In the genomic region with DNA sequence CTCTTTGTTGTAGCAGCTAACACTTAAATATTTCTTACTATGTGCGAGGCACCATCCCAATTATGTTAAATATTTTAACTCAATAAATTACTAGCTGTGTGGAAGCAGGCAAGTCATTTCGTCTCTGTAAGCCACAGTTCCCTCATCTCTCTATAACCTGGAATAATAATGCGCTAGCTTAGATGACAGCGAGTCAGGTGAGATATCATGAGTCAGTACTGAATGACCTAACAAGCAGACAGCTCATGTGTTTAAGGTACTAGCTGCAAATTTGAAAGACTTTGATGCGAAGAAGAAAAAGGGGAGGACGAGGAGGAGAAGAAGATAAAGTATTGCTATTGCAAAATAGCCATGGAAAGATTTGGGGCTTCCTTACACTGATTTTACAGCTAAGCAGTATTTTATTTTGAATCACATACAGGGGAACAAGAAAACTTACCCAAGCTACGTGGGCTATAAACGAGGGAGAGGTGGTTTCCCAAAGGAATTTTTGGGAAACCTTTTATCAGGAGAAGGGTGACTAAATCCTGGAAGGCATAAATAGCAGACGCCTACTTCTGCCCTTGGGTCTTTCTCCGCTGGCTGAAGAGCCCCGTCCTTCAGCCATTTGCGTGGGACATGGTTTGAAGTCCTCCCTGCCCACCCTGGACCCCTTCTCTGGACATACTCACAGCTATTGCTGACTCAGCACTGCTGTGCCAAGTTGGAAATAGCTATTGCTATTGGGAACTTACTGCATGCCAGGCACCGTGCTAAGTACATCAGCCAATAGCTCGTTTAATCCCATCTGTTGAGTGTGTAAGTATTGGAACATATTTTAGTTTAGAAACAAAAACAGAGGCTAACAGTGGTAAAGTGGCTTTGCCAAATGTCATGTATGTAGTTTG, we compare ENCODE assay signal across 31 cellular contexts. TPM values are rescaled to one million over a fixed set of nuclear protein-coding genes. Genes with fewer than 3 reads are reported as not detected.
A peak's percentile ranks its signal among the peaks of the same experiment; 100 is the strongest.
DNase-seq lines count a peak whose midpoint lies in the region; ATAC-seq, FAIRE-seq and TF ChIP-seq lines count a peak whose summit lies in the region.
"Had no signal": no experiment of that assay in that cellular context is flagged by ENCODE, and none has a peak within 500 bp of the region (broad histone marks: within the 10 kb centered on the region; RNA-seq: fewer than 3 reads in every experiment).

No MANE protein-coding gene starts in this region.

- no TSS peak for BruUV-seq in MCF 10A (replicated peaks; lab: Mats Ljungman, UMichigan)

- DNase-seq in MCF 10A (ENCODE audit: unreplicated experiment) (no peak), breast epithelium (ENCODE audit: low spot score in 2 of 2) (no peak), ascending aorta (ENCODE audit: low spot score in 2 of 2) (no peak), kidney tubule cell (ENCODE audit: low spot score) (peak; percentile 71), foreskin melanocyte (no peak), pancreas (no peak), medulla oblongata (ENCODE audit: extremely low spot score) (no peak), SW 1271 (lab: John Stamatoyannopoulos, UW) (no peak)
- DNase-seq: activated gamma-delta T cell; activated naive CD8-positive, alpha-beta T cell treated with anti-CD3 and anti-CD28 coated beads, Interleukin-2, amount 10 ng/mL, durations not matched to agents 7 days and 5 days; activated T-cell treated with anti-CD3 and anti-CD28 coated beads, Interleukin-2, amount 50 U/mL, for 4 hours; Calu3; CD4-positive, CD25-positive, alpha-beta regulatory T cell; cortex of kidney; DND-41; effector memory CD8-positive, alpha-beta T cell; H7; Karpas-422; lower lobe of right lung; NCI-H1417; NCI-H2081 treated with DMSO at 0.1 percent for 48 hours; RPMI8226; stimulated activated naive B cell treated with anti-CD40 and anti-IgM and Interleukin-4, amounts not matched to agents 10 μg/mL and 1 μg/mL and 100 μg/mL, for 72 hours; T-helper 17 cell; upper lobe of left lung had no signal

- no peaks in the 10 kb centered on the region for H3K4me1 ChIP-seq in breast epithelium
- peaks cover 0 to 12% of the 10 kb centered on the region in 2 donors for H3K4me1 ChIP-seq in ascending aorta
- H3K4me1 ChIP-seq in pancreas = peaks cover 9 to 24% (median 14%) of the 10 kb centered on the region in 3 donors

- TF ChIP-seq CTCF in MCF 10A (IDR thresholded peaks at IDR 0.05; ENCODE audit: unreplicated experiment) (no peak), breast epithelium (IDR thresholded peaks at IDR 0.05) (no peak), ascending aorta (IDR thresholded peaks at IDR 0.05) (no peak), pancreas (IDR thresholded peaks at IDR 0.05) (no peak)

- WGBS in pancreas, 2 donors = 84 to 87% methylated on average over 14 of the region's 14 CpGs

- H3K27ac ChIP-seq in breast epithelium (no peak overlapping the region), ascending aorta (peak overlapping the region; percentile 46 to 49), pancreas (no peak overlapping the region)
- H3K27ac ChIP-seq: lower lobe of right lung, SK-N-MC, upper lobe of left lung had no signal

- H3K27me3 ChIP-seq in breast epithelium = no peaks in the 10 kb centered on the region
- no peaks in the 10 kb centered on the region for H3K27me3 ChIP-seq in ascending aorta
- H3K27me3 ChIP-seq in pancreas = no peaks in the 10 kb centered on the region
- H3K27me3 ChIP-seq: upper lobe of left lung had no signal

- H3K9me3 ChIP-seq in breast epithelium (no peaks in the 10 kb centered on the region), ascending aorta (no peaks in the 10 kb centered on the region), pancreas (no peaks in the 10 kb centered on the region)
- H3K9me3 ChIP-seq: lower lobe of right lung, upper lobe of left lung had no signal

- no peak for TF ChIP-seq POLR2A in breast epithelium (IDR thresholded peaks at IDR 0.05)

- peaks cover 8% of the 10 kb centered on the region for H3K4me1 Mint-ChIP-seq in MCF 10A (ENCODE audit: insufficient read depth, unreplicated experiment)

- no peaks in the 10 kb centered on the region for H3K27me3 Mint-ChIP-seq in MCF 10A (ENCODE audit: insufficient read depth, unreplicated experiment)
- H3K27me3 Mint-ChIP-seq: CD4-positive, CD25-positive, alpha-beta regulatory T cell; effector memory CD8-positive, alpha-beta T cell had no signal

- H3K4me3 ChIP-seq in breast epithelium (no peak overlapping the region), ascending aorta (no peak overlapping the region), pancreas (no peak overlapping the region)
- H3K4me3 ChIP-seq: lower lobe of right lung, SK-N-MC, skin epidermis, upper lobe of left lung had no signal

- no peaks in the 10 kb centered on the region for H3K36me3 ChIP-seq in breast epithelium
- H3K36me3 ChIP-seq in ascending aorta = no peaks in the 10 kb centered on the region
- no peaks in the 10 kb centered on the region for H3K36me3 ChIP-seq in pancreas
- H3K36me3 ChIP-seq: lower lobe of right lung, upper lobe of left lung had no signal

- no peak overlapping the region for H3K4me3 Mint-ChIP-seq in MCF 10A (ENCODE audit: unreplicated experiment)
- H3K4me3 Mint-ChIP-seq: activated naive CD8-positive, alpha-beta T cell treated with anti-CD3 and anti-CD28 coated beads, Interleukin-2, amount 10 ng/mL, durations not matched to agents 7 days and 5 days; activated T-cell treated with anti-CD3 and anti-CD28 coated beads, Interleukin-2, amount 50 U/mL, for 4 hours; effector memory CD8-positive, alpha-beta T cell; natural killer cell treated with Interleukin-12 subunit alpha and Interleukin-12 subunit beta and Interleukin-15 and Interleukin-18, amount 100 ng/mL, for 72 hours; stimulated activated naive B cell treated with anti-CD40 and anti-IgM and Interleukin-4, amounts not matched to agents 10 μg/mL and 1 μg/mL and 100 μg/mL, for 72 hours; T-helper 17 cell had no signal

- CTCF ChIA-PET in MCF 10A (lab: Yijun Ruan, JAX) = interaction anchor here (0.5 to 19.7 kb wide), 10 partner anchors 8 to 1491 kb away, joined by 3 to 609 read pairs (median 4); partner anchors contain the start of gene CITED4

- no peak for ATAC-seq in pancreas
- ATAC-seq: activated T-cell treated with anti-CD3 and anti-CD28 coated beads, Interleukin-2, amount 50 U/mL, for 4 hours; effector memory CD8-positive, alpha-beta T cell; lower lobe of right lung; natural killer cell treated with Interleukin-12 subunit alpha and Interleukin-12 subunit beta and Interleukin-15 and Interleukin-18, amount 100 ng/mL, for 72 hours; stimulated activated naive B cell treated with anti-CD40 and anti-IgM and Interleukin-4, amounts not matched to agents 10 μg/mL and 1 μg/mL and 100 μg/mL, for 72 hours; T-helper 17 cell had no signal

- intact Hi-C loops in MCF 10A (cut with micrococcal nuclease) (no loop called here), breast epithelium (cut with DNase I; ENCODE audit: low total_unique reads) (no loop called here), ascending aorta (cut with DNase I) (loop anchor here (10.0 kb wide), 1 partner anchor 251 kb away; no protein-coding TSS in a partner anchor), pancreas (cut with DNase I) (loop anchor here in 1 of 3 donors (5.0 kb wide), 1 partner anchor 99 kb away; no protein-coding TSS in a partner anchor)

- POLR2A ChIA-PET in MCF 10A (lab: Yijun Ruan, JAX) = interaction anchor here (0.6 to 2.1 kb wide), 9 partner anchors 9 to 389 kb away, joined by 3 to 20 read pairs (median 3); partner anchors contain the start of gene CITED4

- H3K36me3 Mint-ChIP-seq in MCF 10A (ENCODE audit: insufficient read depth, unreplicated experiment) = no peaks in the 10 kb centered on the region
- H3K36me3 Mint-ChIP-seq: activated naive CD8-positive, alpha-beta T cell treated with anti-CD3 and anti-CD28 coated beads, Interleukin-2, amount 10 ng/mL, durations not matched to agents 7 days and 5 days; CD4-positive, CD25-positive, alpha-beta regulatory T cell; natural killer cell treated with Interleukin-12 subunit alpha and Interleukin-12 subunit beta and Interleukin-15 and Interleukin-18, amount 100 ng/mL, for 72 hours; stimulated activated naive B cell treated with anti-CD40 and anti-IgM and Interleukin-4, amounts not matched to agents 10 μg/mL and 1 μg/mL and 100 μg/mL, for 72 hours had no signal

- H3K27ac Mint-ChIP-seq in MCF 10A (ENCODE audit: low read depth, unreplicated experiment) = peak overlapping the region; percentile 26
- H3K27ac Mint-ChIP-seq: activated naive CD8-positive, alpha-beta T cell treated with anti-CD3 and anti-CD28 coated beads, Interleukin-2, amount 10 ng/mL, durations not matched to agents 7 days and 5 days; CD4-positive, CD25-positive, alpha-beta regulatory T cell; effector memory CD8-positive, alpha-beta T cell; natural killer cell treated with Interleukin-12 subunit alpha and Interleukin-12 subunit beta and Interleukin-15 and Interleukin-18, amount 100 ng/mL, for 72 hours; stimulated activated naive B cell treated with anti-CD40 and anti-IgM and Interleukin-4, amounts not matched to agents 10 μg/mL and 1 μg/mL and 100 μg/mL, for 72 hours; T-helper 17 cell had no signal

- no peak for FAIRE-seq in pancreas (lab: Jason Lieb, UNC)
- FAIRE-seq: A204.1, astrocyte, frontal cortex had no signal

- no peaks in the 10 kb centered on the region for H3K9me3 Mint-ChIP-seq in MCF 10A (ENCODE audit: unreplicated experiment)
- H3K9me3 Mint-ChIP-seq: activated naive CD8-positive, alpha-beta T cell treated with anti-CD3 and anti-CD28 coated beads, Interleukin-2, amount 10 ng/mL, durations not matched to agents 7 days and 5 days; activated T-cell treated with anti-CD3 and anti-CD28 coated beads, Interleukin-2, amount 50 U/mL, for 4 hours; CD4-positive, CD25-positive, alpha-beta regulatory T cell; effector memory CD8-positive, alpha-beta T cell; natural killer cell treated with Interleukin-12 subunit alpha and Interleukin-12 subunit beta and Interleukin-15 and Interleukin-18, amount 100 ng/mL, for 72 hours; stimulated activated naive B cell treated with anti-CD40 and anti-IgM and Interleukin-4, amounts not matched to agents 10 μg/mL and 1 μg/mL and 100 μg/mL, for 72 hours had no signal

RNA-seq across cellular contexts. Expression of gene CITED4, which starts 8.8 kb away (rescaled TPM):
- total RNA-seq in MCF 10A (2022) (22.5 and 43.5 TPM in 2 replicates), breast epithelium (100 to 1,000 TPM in 1 of 3 donors, 10 to 100 TPM in 2; 12.2 to 136 (median 26.9) TPM), ascending aorta (47.6 TPM), pancreas (10 to 100 TPM; 41.1 to 81.2 (median 51.1) TPM)
- 10 to 100 TPM; 47.8 to 63.3 TPM for polyA plus RNA-seq in pancreas

Comparison
In these comparisons a context has a peak if more than half of its experiments do, and no peak if none do; other contexts are left out.
1. H3K27ac ChIP-seq: peak in ascending aorta (2 of 2); none in breast epithelium (0 of 2) and pancreas (0 of 4).